ENCODE assay signal across 21 cellular contexts in the genomic region with DNA sequence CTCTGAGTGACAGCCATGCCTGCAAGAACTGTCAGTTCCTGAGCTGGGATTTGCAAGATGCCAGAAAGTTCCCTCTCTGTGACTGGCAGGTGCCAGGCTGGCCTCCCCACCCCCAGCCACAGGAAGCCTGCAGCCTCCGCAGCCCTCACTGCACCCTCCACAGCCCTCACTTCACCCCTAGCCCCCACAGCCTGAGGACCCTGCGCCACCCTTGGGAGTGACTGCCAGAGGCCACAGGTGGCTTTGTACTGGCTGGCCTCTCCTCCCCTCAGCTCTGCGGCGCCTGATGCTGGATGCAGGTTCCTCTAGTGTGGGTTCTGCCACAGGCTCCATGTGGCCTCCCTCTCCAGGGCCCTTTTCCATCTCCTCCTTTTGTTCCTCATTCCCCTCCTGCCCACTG. TPM values are rescaled to one million over a fixed set of nuclear protein-coding genes. Genes with fewer than 3 reads are reported as not detected.
DNase-seq lines count a peak whose midpoint lies in the region; ATAC-seq and TF ChIP-seq lines count a peak whose summit lies in the region.
"Had no signal": no experiment of that assay in that cellular context is flagged by ENCODE, and none has a peak within 500 bp of the region (broad histone marks: within the 10 kb centered on the region; RNA-seq: fewer than 3 reads in every experiment).

No MANE protein-coding gene starts in this region.

- H4K20me1 ChIP-seq in BLaER1 treated with 17β-estradiol and CSF1 and Interleukin-3, amounts not matched to agents 10 nM and 100 nM, result peaks cover 0 to 22% (median 0%) of the 10 kb centered on the region in 11 experiments; a peak in 3 of 22 replicates

- TF ChIP-seq POLR2A in vagina (IDR thresholded peaks at IDR 0.05), result no peak

- CTCF ChIA-PET in HEK293 (lab: Yijun Ruan, JAX), result no interaction called here

- no peak for TF ChIP-seq CTCF in HEK293 (tag by site-specific recombination; IDR thresholded peaks at IDR 0.05)
- TF ChIP-seq CTCF in vagina (IDR thresholded peaks at IDR 0.05), result no peak

- DNase-seq in mesenteric fat pad (ENCODE audit: low spot score) (peak; percentile 45), sciatic nerve (ENCODE audit: low spot score) (peak; percentile 34), vagina (ENCODE audit: extremely low spot score in 2 of 2) (no peak), cortex of kidney (lab: John Stamatoyannopoulos, UW) (no peak)
- DNase-seq in activated CD4-positive, CD25-positive, alpha-beta regulatory T cell treated with anti-CD3 and anti-CD28 coated beads, Interleukin-2, amount 50 U/mL, for 72 hours, result no peak
- DNase-seq: Calu3; DMS79 treated with DMSO at 0.1 percent for 48 hours; Karpas-422; MV-4-11; NCI-H1105; NCI-H1436 treated with DMSO at 0.1 percent for 48 hours; NCI-H187 treated with DMSO at 0.1 percent for 48 hours; NCI-H446; NCI-H524 treated with DMSO at 0.1 percent for 48 hours; NCI-H82; NK-92 treated with Interleukin-12 subunit alpha and Interleukin-12 subunit beta, amount 100 ng/mL, for 24 hours; PC-3 had no signal

- H3K9ac ChIP-seq in BLaER1 treated with 17β-estradiol and CSF1 and Interleukin-3, amounts not matched to agents 10 nM and 100 nM, result 0 out of 22 replicates have a peak overlapping the region, but pooled peaks of 1 of the 11 experiments have one; percentile 34

- POLR2A ChIA-PET in HEK293 (lab: Yijun Ruan, JAX), result no interaction called here

- peak overlapping the region in 10 of 11 experiments; percentile 15 to 82 (median 62); a peak in 18 of 22 replicates for H3K4me2 ChIP-seq in BLaER1 treated with 17β-estradiol and CSF1 and Interleukin-3, amounts not matched to agents 10 nM and 100 nM
- H3K4me2 ChIP-seq: A549 had no signal

- peaks cover 7 to 74% (median 66%) of the 10 kb centered on the region in 10 experiments; a peak in 17 of 20 replicates for H3K4me1 ChIP-seq in BLaER1 treated with 17β-estradiol and CSF1 and Interleukin-3, amounts not matched to agents 10 nM and 100 nM
- no peaks in the 10 kb centered on the region for H3K4me1 ChIP-seq in HEK293 (ENCODE audit: control insufficient read depth, insufficient read depth, low read length)
- no peaks in the 10 kb centered on the region for H3K4me1 ChIP-seq in vagina

- no peak overlapping the region for H3K4me3 ChIP-seq in BLaER1 treated with 17β-estradiol and CSF1 and Interleukin-3, amounts not matched to agents 10 nM and 100 nM
- no peak overlapping the region for H3K4me3 ChIP-seq in HEK293 (ENCODE audit: low read depth, low read length)
- no peak overlapping the region for H3K4me3 ChIP-seq in vagina
- H3K4me3 ChIP-seq: A549 had no signal

- ATAC-seq in sciatic nerve, result no peak
- ATAC-seq: A549, PC-3 had no signal

- H3K27me3 ChIP-seq in BLaER1 treated with 17β-estradiol and CSF1 and Interleukin-3, amounts not matched to agents 10 nM and 100 nM, result no peaks in the 10 kb centered on the region
- H3K27me3 ChIP-seq in vagina, result no peaks in the 10 kb centered on the region

- no peaks in the 10 kb centered on the region for H3K9me3 ChIP-seq in BLaER1 treated with 17β-estradiol and CSF1 and Interleukin-3, amounts not matched to agents 10 nM and 100 nM (replicated peaks in 1 of 11)
- H3K9me3 ChIP-seq in HEK293 (ENCODE audit: control insufficient read depth, insufficient read depth, low read depth, low read length), result no peaks in the 10 kb centered on the region
- H3K9me3 ChIP-seq in vagina, result no peaks in the 10 kb centered on the region
- H3K9me3 ChIP-seq: A549 had no signal

- no peaks in the 10 kb centered on the region for H3K36me3 ChIP-seq in BLaER1 treated with 17β-estradiol and CSF1 and Interleukin-3, amounts not matched to agents 10 nM and 100 nM
- H3K36me3 ChIP-seq in HEK293 (ENCODE audit: control insufficient read depth in 2 of 2, insufficient read depth in 1 of 2, low read length in 2 of 2), result no peaks in the 10 kb centered on the region
- no peaks in the 10 kb centered on the region for H3K36me3 ChIP-seq in vagina

- no peak overlapping the region for H3K27ac ChIP-seq in BLaER1 treated with 17β-estradiol and CSF1 and Interleukin-3, amounts not matched to agents 10 nM and 100 nM
- H3K27ac ChIP-seq in HEK293 (ENCODE audit: extremely low read depth, low read depth, low read length) (no peak overlapping the region), vagina (no peak overlapping the region)
- H3K27ac ChIP-seq: A549 had no signal

- intact Hi-C loops in sciatic nerve (cut with DNase I), result no loop called here
- intact Hi-C loops in vagina (cut with DNase I), result no loop called here

TF ChIP-seq in HEK293, 187 proteins besides CTCF, POLR2A, EP300 and RAD21:
- no peak for TF ChIP-seq ZNF16 (tag by site-specific recombination; IDR thresholded peaks at IDR 0.05; ENCODE audit: low read depth)
- peak; percentile 52; the same call in 1 of the 2 replicates for TF ChIP-seq SCRT2 (tag by site-specific recombination; IDR thresholded peaks at IDR 0.05)
TF ChIP-seq in HEK293: peak in this region for 1.

RNA-seq across cellular contexts. Expression of a gene that starts 28.7 kb away (rescaled TPM):
- total RNA-seq in mesenteric fat pad (not detected), sciatic nerve (2.5 TPM), vagina (0.49 TPM)
- total RNA-seq: Calu3, HT-29, PC-3 had no signal

Comparison
In these comparisons a context has a peak if more than half of its experiments do, and no peak if none do; other contexts are left out.
1. DNase-seq: peak in mesenteric fat pad (single experiment) and sciatic nerve (single experiment); none in vagina (0 of 2), activated CD4-positive, CD25-positive, alpha-beta regulatory T cell treated with anti-CD3 and anti-CD28 coated beads, Interleukin-2, amount 50 U/mL, for 72 hours (single experiment) and cortex of kidney (single experiment).